Comparison of ENCODE assay signal across 33 cellular contexts in genomic region chr5:150097152-150097551, GRCh38. TPM values are rescaled to one million over a fixed set of nuclear protein-coding genes. Genes with fewer than 3 reads are reported as not detected.
"Had no signal": no experiment of that assay in that cellular context is flagged by ENCODE, and none has a peak within 500 bp of the region (broad histone marks: within the 10 kb centered on the region; RNA-seq: fewer than 3 reads in every experiment).

No MANE protein-coding gene starts in this region.

- H3K36me3 ChIP-seq: adrenal gland, brain microvascular endothelial cell, breast epithelium had no signal

- FAIRE-seq: astrocyte, TTC549 had no signal

- ATAC-seq: activated CD8-positive, alpha-beta T cell treated with anti-CD3 and anti-CD28 coated beads for 36 hours; activated naive CD4-positive, alpha-beta T cell treated with anti-CD3 and anti-CD28 coated beads, Interleukin-2, amount 50 U/mL, for 72 hours; activated T-cell treated with anti-CD3 and anti-CD28 coated beads, Interleukin-2, amount 50 U/mL, for 4 hours; activated T-helper 17 cell treated with anti-CD3 and anti-CD28 coated beads, Interleukin-2, amount 50 U/mL, for 72 hours; body of pancreas had no signal

- H3K4me1 ChIP-seq: adrenal gland, body of pancreas, breast epithelium had no signal

- H3K27me3 ChIP-seq: adrenal gland, body of pancreas, brain microvascular endothelial cell, breast epithelium had no signal

- DNase-seq: activated B cell treated with CpG ODN at 0.5 μM for 24 hours; activated CD4-positive, alpha-beta memory T cell treated with anti-CD3 and anti-CD28 coated beads for 36 hours; activated CD4-positive, alpha-beta T cell treated with anti-CD3 and anti-CD28 coated beads for 4 hours; activated CD4-positive, alpha-beta T cell treated with anti-CD3 and anti-CD28 coated beads, Interleukin-2, amount 10 ng/mL, durations not matched to agents 24 days and 14 days; activated CD4-positive, alpha-beta T cell treated with anti-CD3 and anti-CD28 coated beads, Interleukin-2, amount 50 U/mL, for 1 hour; activated CD4-positive, alpha-beta T cell treated with anti-CD3 and anti-CD28 coated beads, Interleukin-2, amount 50 U/mL, for 4 hours; activated CD8-positive, alpha-beta memory T cell treated with anti-CD3 and anti-CD28 coated beads, Interleukin-2, amount 50 U/mL, for 4 hours; activated CD8-positive, alpha-beta T cell treated with anti-CD3 and anti-CD28 coated beads for 36 hours; activated effector memory CD4-positive, alpha-beta T cell treated with anti-CD3 and anti-CD28 coated beads, Interleukin-2, amount 50 U/mL, for 16 hours; activated gamma-delta T cell treated with Interleukin-2 at 50 U/mL for 16 hours; activated naive CD4-positive, alpha-beta T cell; activated naive CD4-positive, alpha-beta T cell treated with anti-CD3 and anti-CD28 coated beads for 36 hours; activated naive CD4-positive, alpha-beta T cell treated with anti-CD3 and anti-CD28 coated beads, Interleukin-2, amount 50 U/mL, for 16 hours; activated naive CD8-positive, alpha-beta T cell treated with anti-CD3 and anti-CD28 coated beads for 36 hours; activated T-cell treated with anti-CD3 and anti-CD28 coated beads for 4 hours; activated T-cell treated with anti-CD3 and anti-CD28 coated beads, Interleukin-2, amount 50 U/mL, for 1 hour; activated T-cell treated with anti-CD3 and anti-CD28 coated beads, Interleukin-2, amount 50 U/mL, for 4 hours; amniotic stem cell; aorta; body of pancreas; brain microvascular endothelial cell; central memory CD4-positive, alpha-beta T cell; T-helper 1 cell; T-helper 2 cell; T-helper 9 cell had no signal

- H3K9me3 ChIP-seq: adrenal gland, body of pancreas, breast epithelium had no signal

- H3K4me3 ChIP-seq: adrenal gland, body of pancreas, breast epithelium had no signal

- H3K27ac ChIP-seq: adrenal gland, body of pancreas, brain microvascular endothelial cell, breast epithelium, VCaP had no signal

RNA-seq across cellular contexts. Expression of gene CSF1R, which starts 10.8 kb away (rescaled TPM):
- total RNA-seq: activated CD4-positive, alpha-beta T cell treated with anti-CD3 and anti-CD28 coated beads, Interleukin-2, amount 10 ng/mL, durations not matched to agents 24 days and 14 days; activated CD8-positive, alpha-beta memory T cell treated with anti-CD3 and anti-CD28 coated beads for 36 hours; activated CD8-positive, alpha-beta T cell treated with anti-CD3 and anti-CD28 coated beads for 36 hours; activated naive CD8-positive, alpha-beta T cell treated with anti-CD3 and anti-CD28 coated beads for 36 hours had no signal
